17 cellular contexts compared by ENCODE assay signal in the genomic region with DNA sequence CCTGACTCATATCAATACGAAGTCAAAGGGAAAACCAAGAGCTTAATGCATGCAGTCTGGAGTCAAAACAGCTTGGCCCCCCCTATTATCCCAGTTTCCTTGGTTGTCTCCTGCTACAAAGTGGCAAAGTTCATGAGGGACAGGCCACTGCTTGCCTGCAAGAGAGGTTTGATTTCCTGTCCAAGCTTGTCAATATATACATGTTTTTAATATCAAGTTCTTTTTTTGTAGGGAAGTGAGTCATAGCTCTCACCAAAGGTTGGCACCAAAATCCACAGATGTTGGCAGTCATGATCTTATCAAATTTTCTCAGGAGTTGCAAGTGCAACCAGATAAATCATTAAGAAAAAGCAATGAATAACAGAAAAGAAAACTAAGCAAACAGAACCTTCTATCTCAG.
DNase-seq lines count a peak whose midpoint lies in the region; ATAC-seq and TF ChIP-seq lines count a peak whose summit lies in the region.
"Had no signal": no experiment of that assay in that cellular context is flagged by ENCODE, and none has a peak within 500 bp of the region (broad histone marks: within the 10 kb centered on the region; RNA-seq: fewer than 3 reads in every experiment).

No MANE protein-coding gene starts in this region.

- H3K9me3 ChIP-seq in Loucy (ENCODE audit: insufficient read depth, low read depth, low read length) (no peaks in the 10 kb centered on the region), upper lobe of left lung (no peaks in the 10 kb centered on the region)
- H3K9me3 ChIP-seq: sigmoid colon, vagina had no signal

- in situ Hi-C loops in Caki2 (cut with HindIII; ENCODE audit: low pct_unique_long_range_greater_than_20kb, low sequenced_read_pairs) = no loop called here

- WGBS in upper lobe of left lung, 2 donors = 49 to 59% methylated on average over 1 of the region's 1 CpG

- H3K27me3 ChIP-seq in Loucy (ENCODE audit: insufficient read depth, low read length, poor library complexity, severe bottlenecking) = no peaks in the 10 kb centered on the region
- no peaks in the 10 kb centered on the region for H3K27me3 ChIP-seq in upper lobe of left lung
- H3K27me3 ChIP-seq: sigmoid colon, vagina had no signal

- H3K27ac ChIP-seq in upper lobe of left lung = no peak overlapping the region
- H3K27ac ChIP-seq: sigmoid colon, vagina had no signal

- H2AFZ ChIP-seq in Loucy (ENCODE audit: low read length) = no peak overlapping the region

- CTCF ChIA-PET in WTC11 (lab: Charles Lee) = interaction anchor here (1.2 to 4.0 kb wide), 6 partner anchors 21 to 156 kb away, joined by 3 to 37 read pairs (median 6); no protein-coding TSS in a partner anchor

- no peak for TF ChIP-seq EP300 in upper lobe of left lung (IDR thresholded peaks at IDR 0.05)

- POLR2A ChIA-PET in WTC11 (lab: Charles Lee) = no interaction called here

- peak overlapping the region; percentile 43 for H3K4me2 ChIP-seq in Loucy (ENCODE audit: low read depth, low read length, poor library complexity, severe bottlenecking)

- TF ChIP-seq POLR2A in upper lobe of left lung (IDR thresholded peaks at IDR 0.05) = no peak

- peak; percentile 14 for ATAC-seq in activated T-helper 17 cell treated with anti-CD3 and anti-CD28 coated beads, Interleukin-2, amount 50 U/mL, for 72 hours (replicated peaks)
- ATAC-seq in WTC11 (no peak), upper lobe of left lung (ENCODE audit: low FRiP score in 2 of 2) (no peak)
- ATAC-seq: CD8-positive, alpha-beta T cell; naive thymus-derived CD4-positive, alpha-beta T cell had no signal

- no peaks in the 10 kb centered on the region for H4K20me1 ChIP-seq in Loucy (ENCODE audit: insufficient read depth, low read length, poor library complexity, severe bottlenecking)

- H3K9me2 ChIP-seq in Loucy (replicated peaks; ENCODE audit: low read depth, low read length) = no peaks in the 10 kb centered on the region

- H3K4me3 ChIP-seq in Loucy (ENCODE audit: low read length, poor library complexity, severe bottlenecking) = no peak overlapping the region
- H3K4me3 ChIP-seq in upper lobe of left lung = no peak overlapping the region
- H3K4me3 ChIP-seq: sigmoid colon, vagina had no signal

- H3F3A ChIP-seq in Loucy (ENCODE audit: low read depth) = 0 out of 2 replicates have a peak, but pooled peaks cover 3% of the 10 kb centered on the region

- no peaks in the 10 kb centered on the region for H3K79me2 ChIP-seq in Loucy (ENCODE audit: insufficient read depth, low read length)

- no peak overlapping the region for H3K9ac ChIP-seq in Loucy (ENCODE audit: low read depth, low read length, poor library complexity, severe bottlenecking)

- H3K4me1 Mint-ChIP-seq in activated T-helper 17 cell treated with anti-CD3 and anti-CD28 coated beads, Interleukin-2, amount 50 U/mL, for 72 hours = peaks cover 4% of the 10 kb centered on the region
- H3K4me1 Mint-ChIP-seq in WTC11 = peaks cover 48% of the 10 kb centered on the region

- peaks cover 11% of the 10 kb centered on the region for H3K27me3 Mint-ChIP-seq in activated T-helper 17 cell treated with anti-CD3 and anti-CD28 coated beads, Interleukin-2, amount 50 U/mL, for 72 hours
- no peaks in the 10 kb centered on the region for H3K27me3 Mint-ChIP-seq in WTC11 (ENCODE audit: low read depth)

- TF ChIP-seq CTCF in Loucy (conservative IDR thresholded peaks at IDR 0.05; ENCODE audit: low read length) (no peak), WTC11 (IDR thresholded peaks at IDR 0.05) (no peak), upper lobe of left lung (IDR thresholded peaks at IDR 0.05) (no peak)

- peaks cover 23% of the 10 kb centered on the region for H3K4me1 ChIP-seq in Loucy (ENCODE audit: insufficient read depth, low read length, poor library complexity, severe bottlenecking)
- H3K4me1 ChIP-seq in upper lobe of left lung = peaks cover 8 to 23% (median 14%) of the 10 kb centered on the region in 4 donors
- H3K4me1 ChIP-seq: sigmoid colon had no signal

- no peaks in the 10 kb centered on the region for H3K36me3 Mint-ChIP-seq in activated T-helper 17 cell treated with anti-CD3 and anti-CD28 coated beads, Interleukin-2, amount 50 U/mL, for 72 hours (ENCODE audit: low read depth)
- peaks cover 16% of the 10 kb centered on the region for H3K36me3 Mint-ChIP-seq in WTC11
- H3K36me3 Mint-ChIP-seq: CD8-positive, alpha-beta T cell; naive thymus-derived CD4-positive, alpha-beta T cell had no signal

- H3K36me3 ChIP-seq in Loucy (ENCODE audit: insufficient read depth, low read length) = no peaks in the 10 kb centered on the region
- H3K36me3 ChIP-seq in upper lobe of left lung = no peaks in the 10 kb centered on the region
- H3K36me3 ChIP-seq: sigmoid colon, vagina had no signal

- peak; percentile 70 for DNase-seq in Caki2 (ENCODE audit: low read depth)
- DNase-seq in kidney tubule cell (ENCODE audit: low spot score) = peak; percentile 56
- DNase-seq in NOMO-1 treated with DMSO at 0.1 percent for 48 hours (lab: John Stamatoyannopoulos, UW; ENCODE audit: unreplicated experiment) = no peak
- no peak for DNase-seq in Ammon's horn (ENCODE audit: low spot score)
- no peak for DNase-seq in WTC11 (ENCODE audit: low spot score)
- DNase-seq in upper lobe of left lung = no peak
- DNase-seq: activated CD4-positive, alpha-beta T cell treated with anti-CD3 and anti-CD28 coated beads for 1 hour; activated T-cell treated with anti-CD3 and anti-CD28 coated beads, Interleukin-2, amount 50 U/mL, for 4 hours; CD8-positive, alpha-beta T cell; left cardiac atrium; naive thymus-derived CD4-positive, alpha-beta T cell; NCI-H2029 treated with DMSO at 0.1 percent for 48 hours; sigmoid colon; stimulated activated naive CD4-positive, alpha-beta T cell treated with Interleukin-2 at 50 U/mL for 16 hours had no signal

- no peak overlapping the region for H3K27ac Mint-ChIP-seq in activated T-helper 17 cell treated with anti-CD3 and anti-CD28 coated beads, Interleukin-2, amount 50 U/mL, for 72 hours
- H3K27ac Mint-ChIP-seq in WTC11 = no peak overlapping the region
- H3K27ac Mint-ChIP-seq: CD8-positive, alpha-beta T cell had no signal

- no peak overlapping the region for H3K4me3 Mint-ChIP-seq in activated T-helper 17 cell treated with anti-CD3 and anti-CD28 coated beads, Interleukin-2, amount 50 U/mL, for 72 hours
- no peak overlapping the region for H3K4me3 Mint-ChIP-seq in WTC11
- H3K4me3 Mint-ChIP-seq: activated T-cell treated with anti-CD3 and anti-CD28 coated beads, Interleukin-2, amount 50 U/mL, for 4 hours; CD8-positive, alpha-beta T cell; naive thymus-derived CD4-positive, alpha-beta T cell had no signal

- no peaks in the 10 kb centered on the region for H3K9me3 Mint-ChIP-seq in activated T-helper 17 cell treated with anti-CD3 and anti-CD28 coated beads, Interleukin-2, amount 50 U/mL, for 72 hours
- peaks cover 6% of the 10 kb centered on the region; the same call in 1 of the 2 replicates for H3K9me3 Mint-ChIP-seq in WTC11
- H3K9me3 Mint-ChIP-seq: activated T-cell treated with anti-CD3 and anti-CD28 coated beads, Interleukin-2, amount 50 U/mL, for 4 hours; CD8-positive, alpha-beta T cell had no signal

TF ChIP-seq in WTC11, 78 proteins besides CTCF, POLR2A, EP300 and RAD21 (continues in another document):
- no peak for TF ChIP-seq CBFB (CRISPR knock-in tag; IDR thresholded peaks at IDR 0.05; ENCODE audit: low read depth)
- TF ChIP-seq, protein P1, sequence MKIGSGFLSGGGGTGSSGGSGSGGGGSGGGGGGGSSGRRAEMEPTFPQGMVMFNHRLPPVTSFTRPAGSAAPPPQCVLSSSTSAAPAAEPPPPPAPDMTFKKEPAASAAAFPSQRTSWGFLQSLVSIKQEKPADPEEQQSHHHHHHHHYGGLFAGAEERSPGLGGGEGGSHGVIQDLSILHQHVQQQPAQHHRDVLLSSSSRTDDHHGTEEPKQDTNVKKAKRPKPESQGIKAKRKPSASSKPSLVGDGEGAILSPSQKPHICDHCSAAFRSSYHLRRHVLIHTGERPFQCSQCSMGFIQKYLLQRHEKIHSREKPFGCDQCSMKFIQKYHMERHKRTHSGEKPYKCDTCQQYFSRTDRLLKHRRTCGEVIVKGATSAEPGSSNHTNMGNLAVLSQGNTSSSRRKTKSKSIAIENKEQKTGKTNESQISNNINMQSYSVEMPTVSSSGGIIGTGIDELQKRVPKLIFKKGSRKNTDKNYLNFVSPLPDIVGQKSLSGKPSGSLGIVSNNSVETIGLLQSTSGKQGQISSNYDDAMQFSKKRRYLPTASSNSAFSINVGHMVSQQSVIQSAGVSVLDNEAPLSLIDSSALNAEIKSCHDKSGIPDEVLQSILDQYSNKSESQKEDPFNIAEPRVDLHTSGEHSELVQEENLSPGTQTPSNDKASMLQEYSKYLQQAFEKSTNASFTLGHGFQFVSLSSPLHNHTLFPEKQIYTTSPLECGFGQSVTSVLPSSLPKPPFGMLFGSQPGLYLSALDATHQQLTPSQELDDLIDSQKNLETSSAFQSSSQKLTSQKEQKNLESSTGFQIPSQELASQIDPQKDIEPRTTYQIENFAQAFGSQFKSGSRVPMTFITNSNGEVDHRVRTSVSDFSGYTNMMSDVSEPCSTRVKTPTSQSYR (CRISPR knock-in tag; IDR thresholded peaks at IDR 0.05) = no peak
- TF ChIP-seq TEAD1 (CRISPR knock-in tag; IDR thresholded peaks at IDR 0.05) = no peak
- no peak for TF ChIP-seq STAT6 (CRISPR knock-in tag; conservative IDR thresholded peaks at IDR 0.05; ENCODE audit: low read depth)
- TF ChIP-seq RELA (CRISPR knock-in tag; IDR thresholded peaks at IDR 0.05; ENCODE audit: borderline replicate concordance) = no peak
- TF ChIP-seq ZNF219 (CRISPR knock-in tag; IDR thresholded peaks at IDR 0.05; ENCODE audit: borderline replicate concordance) = no peak
- TF ChIP-seq SMAD4 (CRISPR knock-in tag; IDR thresholded peaks at IDR 0.05) = no peak
- TF ChIP-seq EMX1 (CRISPR knock-in tag; IDR thresholded peaks at IDR 0.05) = no peak
- TF ChIP-seq GTF2I (CRISPR knock-in tag; conservative IDR thresholded peaks at IDR 0.05) = no peak

Comparison
In these comparisons a context has a peak if more than half of its experiments do, and no peak if none do; other contexts are left out.
1. DNase-seq: peak in Caki2 (single experiment) and kidney tubule cell (single experiment); none in NOMO-1 treated with DMSO at 0.1 percent for 48 hours (single experiment), Ammon's horn (single experiment), WTC11 (single experiment) and upper lobe of left lung (0 of 2).